In genomic region chr6:114714836-114715507, GRCh38 we compare ENCODE assay signal across 18 cellular contexts.
DNase-seq lines count a peak whose midpoint lies in the region; ATAC-seq and TF ChIP-seq lines count a peak whose summit lies in the region.
"Had no signal": no experiment of that assay in that cellular context is flagged by ENCODE, and none has a peak within 500 bp of the region (broad histone marks: within the 10 kb centered on the region; RNA-seq: fewer than 3 reads in every experiment).

No MANE protein-coding gene starts in this region.

- DNase-seq in CD8-positive, alpha-beta T cell: no peak
- DNase-seq in left colon (no peak), cerebellar cortex (ENCODE audit: low spot score) (no peak)
- no peak for DNase-seq in activated naive CD4-positive, alpha-beta T cell treated with anti-CD3 and anti-CD28 coated beads for 36 hours
- DNase-seq: activated CD4-positive, alpha-beta T cell treated with anti-CD3 and anti-CD28 coated beads, Interleukin-2, amount 10 ng/mL, durations not matched to agents 24 days and 14 days; effector CD8-positive, alpha-beta T cell; foreskin keratinocyte; immature natural killer cell; NCI-H1105; tibial artery had no signal

- intact Hi-C loops in CD8-positive, alpha-beta T cell (cut with DNase I, micrococcal nuclease): no loop called here
- intact Hi-C loops in left colon (cut with DNase I, micrococcal nuclease): no loop called here
- intact Hi-C loops in activated naive CD4-positive, alpha-beta T cell treated with anti-CD3 and anti-CD28 coated beads for 36 hours (cut with micrococcal nuclease): no loop called here

- CTCF ChIA-PET in CD8-positive, alpha-beta T cell (lab: Charles Lee): interaction anchor here (0.6 kb wide), 1 partner anchor 198 kb away, joined by 3 read pairs; no protein-coding TSS in a partner anchor
- CTCF ChIA-PET in activated naive CD4-positive, alpha-beta T cell treated with anti-CD3 and anti-CD28 coated beads for 36 hours (lab: Charles Lee): no interaction called here

- TF ChIP-seq CTCF in CD8-positive, alpha-beta T cell (IDR thresholded peaks at IDR 0.05): no peak

- no peaks in the 10 kb centered on the region for H3K4me1 Mint-ChIP-seq in CD8-positive, alpha-beta T cell (ENCODE audit: low read depth)
- no peaks in the 10 kb centered on the region for H3K4me1 Mint-ChIP-seq in activated naive CD4-positive, alpha-beta T cell treated with anti-CD3 and anti-CD28 coated beads for 36 hours (ENCODE audit: low read depth)
- H3K4me1 Mint-ChIP-seq: activated CD4-positive, alpha-beta T cell treated with anti-CD3 and anti-CD28 coated beads, Interleukin-2, amount 10 ng/mL, durations not matched to agents 24 days and 14 days; activated T-helper 17 cell treated with anti-CD3 and anti-CD28 coated beads, Interleukin-2, amount 50 U/mL, for 72 hours; immature natural killer cell had no signal

- H3K9me3 Mint-ChIP-seq in CD8-positive, alpha-beta T cell: peaks cover 4% of the 10 kb centered on the region
- peaks cover 5% of the 10 kb centered on the region for H3K9me3 Mint-ChIP-seq in activated naive CD4-positive, alpha-beta T cell treated with anti-CD3 and anti-CD28 coated beads for 36 hours
- H3K9me3 Mint-ChIP-seq: activated CD4-positive, alpha-beta T cell treated with anti-CD3 and anti-CD28 coated beads, Interleukin-2, amount 10 ng/mL, durations not matched to agents 24 days and 14 days had no signal

- H3K27ac ChIP-seq in CD8-positive, alpha-beta T cell (ENCODE audit: low read depth, low read length): no peak overlapping the region
- H3K27ac ChIP-seq: foreskin keratinocyte, parathyroid adenoma, RWPE1, tibial artery had no signal

- H3K4me3 Mint-ChIP-seq in CD8-positive, alpha-beta T cell: no peak overlapping the region
- H3K4me3 Mint-ChIP-seq in activated naive CD4-positive, alpha-beta T cell treated with anti-CD3 and anti-CD28 coated beads for 36 hours: no peak overlapping the region
- H3K4me3 Mint-ChIP-seq: activated CD4-positive, alpha-beta T cell treated with anti-CD3 and anti-CD28 coated beads, Interleukin-2, amount 10 ng/mL, durations not matched to agents 24 days and 14 days; activated T-helper 17 cell treated with anti-CD3 and anti-CD28 coated beads, Interleukin-2, amount 50 U/mL, for 72 hours; immature natural killer cell; T-helper 2 cell treated with Interferon-gamma antibody and Interleukin-4, amounts not matched to agents 5 μg/mL and 100 μg/mL, for 36 hours had no signal

- no peaks in the 10 kb centered on the region for H3K27me3 Mint-ChIP-seq in CD8-positive, alpha-beta T cell (ENCODE audit: low read depth)
- peaks cover 2% of the 10 kb centered on the region for H3K27me3 Mint-ChIP-seq in activated naive CD4-positive, alpha-beta T cell treated with anti-CD3 and anti-CD28 coated beads for 36 hours (ENCODE audit: low read depth)
- H3K27me3 Mint-ChIP-seq: activated CD4-positive, alpha-beta T cell treated with anti-CD3 and anti-CD28 coated beads, Interleukin-2, amount 10 ng/mL, durations not matched to agents 24 days and 14 days; activated T-helper 17 cell treated with anti-CD3 and anti-CD28 coated beads, Interleukin-2, amount 50 U/mL, for 72 hours had no signal

- POLR2A ChIA-PET in CD8-positive, alpha-beta T cell (lab: Charles Lee): no interaction called here

- H3K36me3 Mint-ChIP-seq in CD8-positive, alpha-beta T cell: no peaks in the 10 kb centered on the region
- H3K36me3 Mint-ChIP-seq in activated naive CD4-positive, alpha-beta T cell treated with anti-CD3 and anti-CD28 coated beads for 36 hours (ENCODE audit: low read depth): no peaks in the 10 kb centered on the region
- H3K36me3 Mint-ChIP-seq: immature natural killer cell had no signal

- H3K9me3 ChIP-seq in CD8-positive, alpha-beta T cell (ENCODE audit: low read length): no peaks in the 10 kb centered on the region
- H3K9me3 ChIP-seq: tibial artery had no signal

- H3K4me1 ChIP-seq in CD8-positive, alpha-beta T cell (ENCODE audit: insufficient read depth, low read length): no peaks in the 10 kb centered on the region
- H3K4me1 ChIP-seq: foreskin keratinocyte, parathyroid adenoma, tibial artery had no signal

- ATAC-seq in GM18498 (IDR thresholded peaks at IDR 0.05; ENCODE audit: unreplicated experiment) (peak; percentile 56), GM19397 (IDR thresholded peaks at IDR 0.05; ENCODE audit: unreplicated experiment) (peak; percentile 64), HG02642 (IDR thresholded peaks at IDR 0.05; ENCODE audit: poor library complexity, unreplicated experiment) (peak; percentile 68), HG03439 (IDR thresholded peaks at IDR 0.05; ENCODE audit: unreplicated experiment) (peak; percentile 42), left colon (no peak)
- ATAC-seq in CD8-positive, alpha-beta T cell: no peak
- ATAC-seq: activated T-helper 17 cell treated with anti-CD3 and anti-CD28 coated beads, Interleukin-2, amount 50 U/mL, for 72 hours; foreskin keratinocyte had no signal

- no peaks in the 10 kb centered on the region for H3K36me3 ChIP-seq in CD8-positive, alpha-beta T cell (ENCODE audit: insufficient read depth, low read length)
- H3K36me3 ChIP-seq: tibial artery had no signal

- no peaks in the 10 kb centered on the region for H3K27me3 ChIP-seq in CD8-positive, alpha-beta T cell (ENCODE audit: insufficient read depth, low read length)
- H3K27me3 ChIP-seq: tibial artery had no signal

- H3K4me3 ChIP-seq in CD8-positive, alpha-beta T cell (ENCODE audit: low read depth, low read length): no peak overlapping the region
- H3K4me3 ChIP-seq: tibial artery had no signal

- no peak overlapping the region for H3K27ac Mint-ChIP-seq in CD8-positive, alpha-beta T cell
- no peak overlapping the region for H3K27ac Mint-ChIP-seq in activated naive CD4-positive, alpha-beta T cell treated with anti-CD3 and anti-CD28 coated beads for 36 hours
- H3K27ac Mint-ChIP-seq: activated CD4-positive, alpha-beta T cell treated with anti-CD3 and anti-CD28 coated beads, Interleukin-2, amount 10 ng/mL, durations not matched to agents 24 days and 14 days; activated T-helper 17 cell treated with anti-CD3 and anti-CD28 coated beads, Interleukin-2, amount 50 U/mL, for 72 hours; immature natural killer cell; T-helper 2 cell treated with Interferon-gamma antibody and Interleukin-4, amounts not matched to agents 5 μg/mL and 100 μg/mL, for 36 hours had no signal

Comparison
In these comparisons a context has a peak if more than half of its experiments do, and no peak if none do; other contexts are left out.
1. ATAC-seq: peak in GM18498 (single experiment), GM19397 (single experiment), HG02642 (single experiment) and HG03439 (single experiment); none in CD8-positive, alpha-beta T cell (single experiment) and left colon (single experiment).